In the genomic region with DNA sequence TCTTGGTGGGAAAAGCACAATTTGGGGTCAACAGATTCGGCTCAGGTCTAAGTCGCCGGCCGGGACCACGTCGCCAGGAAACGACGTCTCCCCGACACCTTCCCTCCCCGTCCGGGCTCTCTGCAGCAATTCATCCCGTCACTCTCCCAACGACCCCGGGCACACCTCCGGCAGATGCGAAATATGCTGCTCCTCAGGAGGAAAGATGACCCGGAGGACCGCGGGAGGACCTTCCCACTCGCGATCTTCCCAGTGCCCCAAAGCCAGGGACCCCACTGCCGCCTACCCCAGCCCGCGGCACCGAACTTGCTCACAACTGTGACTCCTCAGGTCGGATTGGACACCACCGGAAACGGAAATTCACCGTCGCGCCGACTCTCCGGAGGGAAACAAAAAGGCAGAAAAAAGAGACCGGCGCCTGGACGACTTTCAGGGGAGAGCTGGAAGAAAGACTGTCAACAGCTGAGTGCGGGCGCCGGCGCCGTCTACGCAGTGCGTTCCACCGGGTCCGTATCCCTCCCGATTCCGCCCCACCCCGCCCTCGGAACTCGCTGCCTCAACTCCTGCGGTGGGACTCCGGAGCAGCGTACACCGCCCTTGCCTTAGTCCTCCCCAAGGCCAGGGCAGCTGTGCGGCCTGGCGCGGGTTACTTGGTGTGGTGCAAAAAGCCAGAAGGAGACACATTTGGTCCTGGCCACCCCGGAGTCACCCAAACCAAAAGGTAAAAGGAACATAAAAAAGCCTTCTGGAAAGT, we compare ENCODE assay signal across 8 cellular contexts. TPM values are rescaled to one million over a fixed set of nuclear protein-coding genes. Genes with fewer than 3 reads are reported as not detected.
DNase-seq lines count a peak whose midpoint lies in the region; ATAC-seq and TF ChIP-seq lines count a peak whose summit lies in the region.

No MANE protein-coding gene starts in this region.

- peak overlapping the region; percentile 96 to 98 for H3K27ac Mint-ChIP-seq in T-cell

- POLR2A ChIA-PET in T-cell (lab: Charles Lee) = interaction anchor here (0.5 to 2.2 kb wide), 8 partner anchors 13 to 1482 kb away, joined by 3 to 14 read pairs (median 3); a partner anchor contains a TSS

- peaks cover 11 to 60% (median 35%) of the 10 kb centered on the region in 4 donors for H3K36me3 ChIP-seq in upper lobe of left lung

- peaks cover 15% of the 10 kb centered on the region for H3K36me3 Mint-ChIP-seq in T-cell

- H3K4me1 ChIP-seq in upper lobe of left lung = peaks cover 8 to 37% (median 22%) of the 10 kb centered on the region in 4 donors

- TF ChIP-seq CTCF in GM12875 (IDR thresholded peaks at IDR 0.05; ENCODE audit: borderline replicate concordance, insufficient read depth, low read depth, low read length) = no peak
- peak in 1 of 6 experiments; percentile 14 for TF ChIP-seq CTCF in upper lobe of left lung (IDR thresholded peaks at IDR 0.05)

- no peaks in the 10 kb centered on the region for H3K27me3 ChIP-seq in upper lobe of left lung

- CTCF ChIA-PET in T-cell (lab: Charles Lee) = interaction anchor here in 1 of 2 donors (0.8 to 2.7 kb wide), 3 partner anchors 14 to 56 kb away, joined by 3 to 12 read pairs (median 3); a partner anchor contains a TSS

- DNase-seq in NCI-H1436 treated with DMSO at 0.1 percent for 48 hours (lab: John Stamatoyannopoulos, UW) = peak; percentile 16
- peak; percentile 72 to 96 (median 86) for DNase-seq in T-cell
- DNase-seq in amniotic epithelial cell (ENCODE audit: low read depth) = peak; percentile 88
- DNase-seq in left cardiac atrium = peak; percentile 86
- peak; percentile 96 for DNase-seq in posterior vena cava (ENCODE audit: low spot score)
- peak; percentile 89 to 94 for DNase-seq in upper lobe of left lung

- H3K9me3 Mint-ChIP-seq in T-cell = no peaks in the 10 kb centered on the region

- intact Hi-C loops in left cardiac atrium (cut with DNase I) (no loop called here), posterior vena cava (cut with DNase I) (no loop called here)

- peaks cover 4 to 30% (median 22%) of the 10 kb centered on the region in 3 donors for H3K4me1 Mint-ChIP-seq in T-cell

- no peaks in the 10 kb centered on the region for H3K9me3 ChIP-seq in upper lobe of left lung

- H3K27me3 Mint-ChIP-seq in T-cell = no peaks in the 10 kb centered on the region

- peak overlapping the region; percentile 89 to 94 (median 92) for H3K27ac ChIP-seq in upper lobe of left lung

- 0% methylated on average over 42 to 57 of the region's 58 CpGs for WGBS in upper lobe of left lung, 2 donors

- peak; percentile 93 for ATAC-seq in HG02759 (IDR thresholded peaks at IDR 0.05; ENCODE audit: unreplicated experiment)
- peak; percentile 90 to 92 (median 91) for ATAC-seq in T-cell (replicated peaks in 1 of 4)
- ATAC-seq in left cardiac atrium = peak; percentile 92 to 93
- ATAC-seq in upper lobe of left lung (ENCODE audit: low FRiP score in 2 of 2) = peak; percentile 96 to 97

- peak in 3 of 4 donors; percentile 55 to 74 (median 69) for TF ChIP-seq POLR2A in upper lobe of left lung (IDR thresholded peaks at IDR 0.05)

- peak overlapping the region; percentile 89 to 97 (median 96) for H3K4me3 Mint-ChIP-seq in T-cell

- TF ChIP-seq EP300 in upper lobe of left lung (IDR thresholded peaks at IDR 0.05) = no peak

- H3K4me3 ChIP-seq in GM12875 (ENCODE audit: low read depth, low read length) (peak overlapping the region; percentile 70), upper lobe of left lung (peak overlapping the region; percentile 60 to 98 (median 81))

RNA-seq across cellular contexts. Expression of a gene that starts 13.8 kb away (rescaled TPM):
- 100 to 1,000 TPM in 1 of 5 donors, 10 to 100 TPM in 4; 77.7 to 107 (median 92.2) TPM for total RNA-seq in T-cell
- total RNA-seq in left cardiac atrium = 10 to 100 TPM; 42.9 to 52.6 TPM
- total RNA-seq in posterior vena cava = 10 to 100 TPM; 51.3 to 51.4 TPM
- 10 to 100 TPM; 55.1 to 84.0 (median 65.0) TPM for total RNA-seq in upper lobe of left lung

RNA-seq across cellular contexts. Expression of a gene that starts 32.4 kb away (rescaled TPM):
- total RNA-seq in T-cell (10 to 100 TPM; 11.6 to 17.0 (median 14.7) TPM), left cardiac atrium (1 to 10 TPM; 4.2 to 4.4 TPM), posterior vena cava (1 to 10 TPM; 7.3 to 7.8 TPM), upper lobe of left lung (10 to 100 TPM in 3 of 6 donors, 1 to 10 TPM in 3; 6.6 to 25.1 (median 8.7) TPM)

RNA-seq across cellular contexts. Expression of a gene that starts 51.5 kb away (rescaled TPM):
- total RNA-seq in T-cell = 10 to 100 TPM in 3 of 5 donors, 1 to 10 TPM in 2; 6.3 to 17.5 (median 14.2) TPM
- total RNA-seq in left cardiac atrium = 10 to 100 TPM; 21.7 to 24.7 TPM
- 10 to 100 TPM; 15.1 to 18.8 TPM for total RNA-seq in posterior vena cava
- 10 to 100 TPM; 16.8 to 34.9 (median 19.4) TPM for total RNA-seq in upper lobe of left lung

RNA-seq across cellular contexts. Expression of a gene that starts 55.1 kb away (rescaled TPM):
- total RNA-seq in T-cell (100 to 1,000 TPM in 2 of 5 donors, 10 to 100 TPM in 3; 69.0 to 106 (median 90.8) TPM), left cardiac atrium (10 to 100 TPM; 50.7 to 61.6 TPM), posterior vena cava (10 to 100 TPM; 73.4 to 92.0 TPM), upper lobe of left lung (100 to 1,000 TPM in 4 of 6 donors, 10 to 100 TPM in 2; 54.9 to 202 (median 109) TPM)

Comparison
In these comparisons a context has a peak if more than half of its experiments do, and no peak if none do; other contexts are left out.
1. Peak in every context shown above with its lines: DNase-seq, ATAC-seq, H3K4me3 ChIP-seq and H3K27ac ChIP-seq.
2. DNase-seq: peak in every context shown above with its lines; median percentile 96 in posterior vena cava; 92 in upper lobe of left lung; 88 in amniotic epithelial cell; 86 in T-cell; 86 in left cardiac atrium; 16 in NCI-H1436 treated with DMSO at 0.1 percent for 48 hours.